In the genomic region with DNA sequence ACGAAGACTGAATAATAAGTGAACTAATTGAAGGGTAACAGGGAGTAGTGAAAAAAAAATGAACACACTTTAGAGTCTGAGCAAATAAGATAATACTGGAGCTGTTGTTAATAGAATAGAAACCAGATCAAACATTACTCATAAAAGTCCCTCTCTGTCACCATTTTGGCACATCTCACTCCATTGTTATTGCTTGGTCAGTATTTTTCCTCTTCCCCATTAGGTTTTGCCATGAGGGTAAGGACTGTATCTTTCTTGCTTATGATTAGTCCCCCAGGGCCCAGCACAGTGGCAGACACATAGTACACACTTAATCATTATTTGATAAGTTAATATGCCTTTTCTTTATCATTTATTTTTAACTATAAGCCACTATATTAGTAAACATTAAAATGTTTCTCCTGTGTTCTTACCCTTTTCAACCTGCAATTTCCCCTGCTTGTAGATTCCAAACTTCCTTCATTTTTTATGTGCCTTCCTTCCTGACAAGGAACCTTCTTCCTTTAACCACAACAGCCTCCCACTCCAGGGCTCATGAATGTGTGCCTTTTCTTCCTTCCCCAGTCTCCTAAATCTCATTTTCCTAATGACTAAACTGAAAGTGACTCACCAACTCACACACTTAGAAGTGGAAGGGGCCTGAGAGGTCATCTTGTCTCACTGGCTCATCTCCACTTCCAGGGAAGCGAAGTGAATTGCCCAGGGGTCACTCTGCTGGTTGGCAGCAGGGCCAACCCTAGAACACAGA, we compare ENCODE assay signal across 10 cellular contexts.
A peak's percentile ranks its signal among the peaks of the same experiment; 100 is the strongest.
DNase-seq lines count a peak whose midpoint lies in the region; ATAC-seq and TF ChIP-seq lines count a peak whose summit lies in the region.
"Had no signal": no experiment of that assay in that cellular context is flagged by ENCODE, and none has a peak within 500 bp of the region (broad histone marks: within the 10 kb centered on the region; RNA-seq: fewer than 3 reads in every experiment).

No MANE protein-coding gene starts in this region.

- H3K4me1 ChIP-seq in prostate gland (replicated peaks), result no peaks in the 10 kb centered on the region

- no peak for TF ChIP-seq POLR2A in prostate gland (IDR thresholded peaks at IDR 0.05)

- H3K4me3 Mint-ChIP-seq in activated naive CD8-positive, alpha-beta T cell treated with anti-CD3 and anti-CD28 coated beads, Interleukin-2, amount 50 U/mL, for 24 hours, result no peak overlapping the region
- H3K4me3 Mint-ChIP-seq in activated naive CD8-positive, alpha-beta T cell treated with anti-CD3 and anti-CD28 coated beads for 36 hours, result no peak overlapping the region
- no peak overlapping the region for H3K4me3 Mint-ChIP-seq in T-helper 17 cell

- no peaks in the 10 kb centered on the region for H3K27me3 ChIP-seq in prostate gland (replicated peaks; ENCODE audit: insufficient read depth)
- H3K27me3 ChIP-seq: BLaER1 treated with 17β-estradiol and CSF1 and Interleukin-3, amounts not matched to agents 10 nM and 100 nM had no signal

- no peaks in the 10 kb centered on the region for H3K36me3 ChIP-seq in prostate gland

- peak overlapping the region; percentile 43 for H3K27ac Mint-ChIP-seq in activated naive CD8-positive, alpha-beta T cell treated with anti-CD3 and anti-CD28 coated beads, Interleukin-2, amount 50 U/mL, for 24 hours
- H3K27ac Mint-ChIP-seq in activated naive CD8-positive, alpha-beta T cell treated with anti-CD3 and anti-CD28 coated beads for 36 hours, result no peak overlapping the region
- peak overlapping the region; percentile 9 for H3K27ac Mint-ChIP-seq in T-helper 17 cell

- H3K4me3 ChIP-seq in fibroblast of pulmonary artery (replicated peaks; ENCODE audit: low read depth, low read length) (no peak overlapping the region), prostate gland (no peak overlapping the region)
- H3K4me3 ChIP-seq: BLaER1 treated with 17β-estradiol and CSF1 and Interleukin-3, amounts not matched to agents 10 nM and 100 nM had no signal

- peaks cover 10% of the 10 kb centered on the region for H3K36me3 Mint-ChIP-seq in activated naive CD8-positive, alpha-beta T cell treated with anti-CD3 and anti-CD28 coated beads, Interleukin-2, amount 50 U/mL, for 24 hours (ENCODE audit: low read depth)
- H3K36me3 Mint-ChIP-seq in activated naive CD8-positive, alpha-beta T cell treated with anti-CD3 and anti-CD28 coated beads for 36 hours, result no peaks in the 10 kb centered on the region
- peaks cover 2% of the 10 kb centered on the region for H3K36me3 Mint-ChIP-seq in T-helper 17 cell (ENCODE audit: low read depth)

- no peak overlapping the region for H3K27ac ChIP-seq in prostate gland
- H3K27ac ChIP-seq: BLaER1 treated with 17β-estradiol and CSF1 and Interleukin-3, amounts not matched to agents 10 nM and 100 nM had no signal

- ATAC-seq in activated naive CD8-positive, alpha-beta T cell treated with anti-CD3 and anti-CD28 coated beads, Interleukin-2, amount 50 U/mL, for 24 hours, result no peak
- ATAC-seq in T-helper 17 cell, result no peak
- no peak for ATAC-seq in GM21526 (IDR thresholded peaks at IDR 0.05; ENCODE audit: low FRiP score, unreplicated experiment)

- DNase-seq in activated naive CD8-positive, alpha-beta T cell treated with anti-CD3 and anti-CD28 coated beads, Interleukin-2, amount 50 U/mL, for 24 hours, result no peak
- DNase-seq in activated naive CD8-positive, alpha-beta T cell treated with anti-CD3 and anti-CD28 coated beads for 36 hours, result no peak
- DNase-seq in T-helper 17 cell (no peak), fibroblast of pulmonary artery (ENCODE audit: low read depth) (peak; percentile 50), superior temporal gyrus (ENCODE audit: extremely low spot score) (peak; percentile 63), NOMO-1 (lab: John Stamatoyannopoulos, UW; ENCODE audit: unreplicated experiment in 2 of 2) (no peak), prostate gland (ENCODE audit: low spot score) (no peak)
- DNase-seq: NCI-H146 had no signal

- H3K27me3 Mint-ChIP-seq in activated naive CD8-positive, alpha-beta T cell treated with anti-CD3 and anti-CD28 coated beads, Interleukin-2, amount 50 U/mL, for 24 hours, result no peaks in the 10 kb centered on the region
- no peaks in the 10 kb centered on the region for H3K27me3 Mint-ChIP-seq in activated naive CD8-positive, alpha-beta T cell treated with anti-CD3 and anti-CD28 coated beads for 36 hours
- H3K27me3 Mint-ChIP-seq in T-helper 17 cell, result no peaks in the 10 kb centered on the region

- H3K9me3 ChIP-seq in T-helper 17 cell (ENCODE audit: control insufficient read depth, low read length, poor library complexity, severe bottlenecking) (no peaks in the 10 kb centered on the region), prostate gland (no peaks in the 10 kb centered on the region)

- no peaks in the 10 kb centered on the region for H3K9me3 Mint-ChIP-seq in activated naive CD8-positive, alpha-beta T cell treated with anti-CD3 and anti-CD28 coated beads, Interleukin-2, amount 50 U/mL, for 24 hours
- no peaks in the 10 kb centered on the region for H3K9me3 Mint-ChIP-seq in activated naive CD8-positive, alpha-beta T cell treated with anti-CD3 and anti-CD28 coated beads for 36 hours

- TF ChIP-seq CTCF in fibroblast of pulmonary artery (IDR thresholded peaks at IDR 0.05; ENCODE audit: low read length, missing control alignments) (no peak), prostate gland (IDR thresholded peaks at IDR 0.05) (no peak)

- WGBS in prostate gland, result 67% methylated on average over 2 of the region's 2 CpGs

- peaks cover 11% of the 10 kb centered on the region for H3K4me1 Mint-ChIP-seq in activated naive CD8-positive, alpha-beta T cell treated with anti-CD3 and anti-CD28 coated beads, Interleukin-2, amount 50 U/mL, for 24 hours
- peaks cover 9% of the 10 kb centered on the region for H3K4me1 Mint-ChIP-seq in activated naive CD8-positive, alpha-beta T cell treated with anti-CD3 and anti-CD28 coated beads for 36 hours
- H3K4me1 Mint-ChIP-seq in T-helper 17 cell, result no peaks in the 10 kb centered on the region

- intact Hi-C loops in prostate gland (cut with DNase I), result no loop called here

Comparison
In these comparisons a context has a peak if more than half of its experiments do, and no peak if none do; other contexts are left out.
1. DNase-seq: peak in fibroblast of pulmonary artery (single experiment) and superior temporal gyrus (single experiment); none in activated naive CD8-positive, alpha-beta T cell treated with anti-CD3 and anti-CD28 coated beads, Interleukin-2, amount 50 U/mL, for 24 hours (single experiment), activated naive CD8-positive, alpha-beta T cell treated with anti-CD3 and anti-CD28 coated beads for 36 hours (single experiment), T-helper 17 cell (0 of 3), NOMO-1 (0 of 2) and prostate gland (single experiment).